ENCODE assay signal across 21 cellular contexts in genomic region chr4:93670434-93670833, GRCh38.
A peak's percentile ranks its signal among the peaks of the same experiment; 100 is the strongest.
DNase-seq lines count a peak whose midpoint lies in the region; ATAC-seq and TF ChIP-seq lines count a peak whose summit lies in the region.
"Had no signal": no experiment of that assay in that cellular context is flagged by ENCODE, and none has a peak within 500 bp of the region (broad histone marks: within the 10 kb centered on the region; RNA-seq: fewer than 3 reads in every experiment).

No MANE protein-coding gene starts in this region.

- no peaks in the 10 kb centered on the region for H4K20me1 ChIP-seq in HCT116 (ENCODE audit: insufficient read depth)
- H4K20me1 ChIP-seq: BLaER1 treated with 17β-estradiol and CSF1 and Interleukin-3, amounts not matched to agents 10 nM and 100 nM had no signal

- ATAC-seq in HCT116 (no peak), T-cell (replicated peaks in 1 of 4) (no peak)

- H3K4me3 Mint-ChIP-seq in activated CD4-positive, alpha-beta T cell treated with anti-CD3 and anti-CD28 coated beads, Interleukin-2, amount 10 ng/mL, durations not matched to agents 7 days and 5 days = no peak overlapping the region
- H3K4me3 Mint-ChIP-seq in endodermal cell (no peak overlapping the region), T-cell (no peak overlapping the region)
- H3K4me3 Mint-ChIP-seq in activated T-helper 1 cell treated with anti-CD3 and anti-CD28 coated beads, Interleukin-12 subunit alpha, Interleukin-12 subunit beta, Interleukin-2, Interleukin-4 antibody, amounts not matched to agents 30 ng/mL and 10 ng/mL and 1 ng/mL, durations not matched to agents 14 hours and 24 hours and 36 hours = no peak overlapping the region
- H3K4me3 Mint-ChIP-seq: B cell; CD14-positive monocyte; CD4-positive, alpha-beta T cell; CD8-positive, alpha-beta memory T cell; HFFc6 had no signal

- no peak overlapping the region for H3K4me2 ChIP-seq in HCT116 (ENCODE audit: low read length)
- H3K4me2 ChIP-seq: BLaER1 treated with 17β-estradiol and CSF1 and Interleukin-3, amounts not matched to agents 10 nM and 100 nM had no signal

- H3K27me3 ChIP-seq in HCT116 (ENCODE audit: insufficient read depth, low read length) (no peaks in the 10 kb centered on the region), endodermal cell (ENCODE audit: control insufficient read depth, insufficient read depth, low read length, poor library complexity, severe bottlenecking) (no peaks in the 10 kb centered on the region), prostate gland (replicated peaks; ENCODE audit: insufficient read depth) (no peaks in the 10 kb centered on the region)
- H3K27me3 ChIP-seq: BLaER1 treated with 17β-estradiol and CSF1 and Interleukin-3, amounts not matched to agents 10 nM and 100 nM had no signal

- no peak overlapping the region for H3K9ac ChIP-seq in HCT116 (ENCODE audit: low read length)
- no peak overlapping the region for H3K9ac ChIP-seq in endodermal cell (ENCODE audit: extremely low read depth, low read length, poor library complexity, severe bottlenecking)
- H3K9ac ChIP-seq: BLaER1 treated with 17β-estradiol and CSF1 and Interleukin-3, amounts not matched to agents 10 nM and 100 nM; GM23248 had no signal

- H3K27ac Mint-ChIP-seq in activated CD4-positive, alpha-beta T cell treated with anti-CD3 and anti-CD28 coated beads, Interleukin-2, amount 10 ng/mL, durations not matched to agents 7 days and 5 days = peak overlapping the region; percentile 36
- H3K27ac Mint-ChIP-seq in endodermal cell (no peak overlapping the region), T-cell (no peak overlapping the region)
- no peak overlapping the region for H3K27ac Mint-ChIP-seq in activated T-helper 1 cell treated with anti-CD3 and anti-CD28 coated beads, Interleukin-12 subunit alpha, Interleukin-12 subunit beta, Interleukin-2, Interleukin-4 antibody, amounts not matched to agents 30 ng/mL and 10 ng/mL and 1 ng/mL, durations not matched to agents 14 hours and 24 hours and 36 hours
- H3K27ac Mint-ChIP-seq: B cell; CD14-positive monocyte; CD4-positive, alpha-beta T cell; CD8-positive, alpha-beta memory T cell; HFFc6 had no signal

- H3K9me3 Mint-ChIP-seq in activated CD4-positive, alpha-beta T cell treated with anti-CD3 and anti-CD28 coated beads, Interleukin-2, amount 10 ng/mL, durations not matched to agents 7 days and 5 days = no peaks in the 10 kb centered on the region
- H3K9me3 Mint-ChIP-seq in endodermal cell (no peaks in the 10 kb centered on the region), T-cell (no peaks in the 10 kb centered on the region)
- H3K9me3 Mint-ChIP-seq in activated T-helper 1 cell treated with anti-CD3 and anti-CD28 coated beads, Interleukin-12 subunit alpha, Interleukin-12 subunit beta, Interleukin-2, Interleukin-4 antibody, amounts not matched to agents 30 ng/mL and 10 ng/mL and 1 ng/mL, durations not matched to agents 14 hours and 24 hours and 36 hours = no peaks in the 10 kb centered on the region
- H3K9me3 Mint-ChIP-seq: HFFc6 had no signal

- intact Hi-C loops in HCT116 (cut with micrococcal nuclease) = no loop called here
- intact Hi-C loops in prostate gland (cut with DNase I) = no loop called here
- intact Hi-C loops in activated T-helper 1 cell treated with anti-CD3 and anti-CD28 coated beads, Interleukin-12 subunit alpha, Interleukin-12 subunit beta, Interleukin-2, Interleukin-4 antibody, amounts not matched to agents 30 ng/mL and 10 ng/mL and 1 ng/mL, durations not matched to agents 14 hours and 24 hours and 36 hours (cut with micrococcal nuclease) = no loop called here

- no peaks in the 10 kb centered on the region for H3K27me3 Mint-ChIP-seq in activated CD4-positive, alpha-beta T cell treated with anti-CD3 and anti-CD28 coated beads, Interleukin-2, amount 10 ng/mL, durations not matched to agents 7 days and 5 days
- no peaks in the 10 kb centered on the region for H3K27me3 Mint-ChIP-seq in endodermal cell (ENCODE audit: insufficient read depth)
- H3K27me3 Mint-ChIP-seq in T-cell = no peaks in the 10 kb centered on the region
- no peaks in the 10 kb centered on the region for H3K27me3 Mint-ChIP-seq in activated T-helper 1 cell treated with anti-CD3 and anti-CD28 coated beads, Interleukin-12 subunit alpha, Interleukin-12 subunit beta, Interleukin-2, Interleukin-4 antibody, amounts not matched to agents 30 ng/mL and 10 ng/mL and 1 ng/mL, durations not matched to agents 14 hours and 24 hours and 36 hours (ENCODE audit: insufficient read depth)
- H3K27me3 Mint-ChIP-seq: B cell; CD4-positive, alpha-beta T cell; CD8-positive, alpha-beta memory T cell had no signal

- TF ChIP-seq RAD21 in HCT116 (IDR thresholded peaks at IDR 0.05; ENCODE audit: low read depth) = no peak

- H3K79me2 ChIP-seq in HCT116 (ENCODE audit: insufficient read depth, low read length) = no peaks in the 10 kb centered on the region

- 88 to 100% methylated on average over 2 of the region's 2 CpGs for WGBS in endodermal cell (ENCODE audit: insufficient coverage in 1 of 2, insufficient read length in 1 of 2), 2 experiments
- 83% methylated on average over 2 of the region's 2 CpGs for WGBS in prostate gland

- H3K36me3 ChIP-seq in HCT116 (ENCODE audit: control insufficient read depth in 1 of 2, insufficient read depth in 2 of 2, low read length in 2 of 2) = no peaks in the 10 kb centered on the region
- H3K36me3 ChIP-seq in endodermal cell (ENCODE audit: control insufficient read depth, insufficient read depth, low read length) = no peaks in the 10 kb centered on the region
- H3K36me3 ChIP-seq in prostate gland = no peaks in the 10 kb centered on the region
- H3K36me3 ChIP-seq: BLaER1 treated with 17β-estradiol and CSF1 and Interleukin-3, amounts not matched to agents 10 nM and 100 nM had no signal

- no peaks in the 10 kb centered on the region for H3K4me1 ChIP-seq in HCT116 (ENCODE audit: control insufficient read depth in 1 of 2, insufficient read depth in 2 of 2, low read length in 2 of 2)
- no peaks in the 10 kb centered on the region for H3K4me1 ChIP-seq in endodermal cell (ENCODE audit: control insufficient read depth, insufficient read depth, low read length)
- no peaks in the 10 kb centered on the region for H3K4me1 ChIP-seq in prostate gland (replicated peaks)
- H3K4me1 ChIP-seq: BLaER1 treated with 17β-estradiol and CSF1 and Interleukin-3, amounts not matched to agents 10 nM and 100 nM had no signal

- TF ChIP-seq POLR2A in HCT116 (IDR thresholded peaks at IDR 0.05; ENCODE audit: borderline replicate concordance, extremely low read depth, insufficient read depth, insufficient read length) = no peak
- TF ChIP-seq POLR2A in prostate gland (IDR thresholded peaks at IDR 0.05) = no peak

- no peak overlapping the region for H2AFZ ChIP-seq in HCT116 (ENCODE audit: low read depth, low read length, poor library complexity, severe bottlenecking)
- H2AFZ ChIP-seq: GM23248 had no signal

- H3K27ac ChIP-seq in HCT116 (ENCODE audit: low read depth, low read length) = no peak overlapping the region
- no peak overlapping the region for H3K27ac ChIP-seq in endodermal cell (ENCODE audit: low read depth, low read length)
- H3K27ac ChIP-seq in prostate gland = no peak overlapping the region
- H3K27ac ChIP-seq: 22Rv1; BLaER1 treated with 17β-estradiol and CSF1 and Interleukin-3, amounts not matched to agents 10 nM and 100 nM; GM23248 had no signal

- no peaks in the 10 kb centered on the region for H3K36me3 Mint-ChIP-seq in activated CD4-positive, alpha-beta T cell treated with anti-CD3 and anti-CD28 coated beads, Interleukin-2, amount 10 ng/mL, durations not matched to agents 7 days and 5 days (ENCODE audit: low read depth)
- no peaks in the 10 kb centered on the region for H3K36me3 Mint-ChIP-seq in endodermal cell (ENCODE audit: low read depth)
- no peaks in the 10 kb centered on the region for H3K36me3 Mint-ChIP-seq in T-cell
- no peaks in the 10 kb centered on the region for H3K36me3 Mint-ChIP-seq in activated T-helper 1 cell treated with anti-CD3 and anti-CD28 coated beads, Interleukin-12 subunit alpha, Interleukin-12 subunit beta, Interleukin-2, Interleukin-4 antibody, amounts not matched to agents 30 ng/mL and 10 ng/mL and 1 ng/mL, durations not matched to agents 14 hours and 24 hours and 36 hours (ENCODE audit: low read depth)
- H3K36me3 Mint-ChIP-seq: CD14-positive monocyte; CD8-positive, alpha-beta memory T cell had no signal

- no peaks in the 10 kb centered on the region for H3K4me1 Mint-ChIP-seq in activated CD4-positive, alpha-beta T cell treated with anti-CD3 and anti-CD28 coated beads, Interleukin-2, amount 10 ng/mL, durations not matched to agents 7 days and 5 days
- H3K4me1 Mint-ChIP-seq in endodermal cell = no peaks in the 10 kb centered on the region
- no peaks in the 10 kb centered on the region for H3K4me1 Mint-ChIP-seq in T-cell
- H3K4me1 Mint-ChIP-seq in activated T-helper 1 cell treated with anti-CD3 and anti-CD28 coated beads, Interleukin-12 subunit alpha, Interleukin-12 subunit beta, Interleukin-2, Interleukin-4 antibody, amounts not matched to agents 30 ng/mL and 10 ng/mL and 1 ng/mL, durations not matched to agents 14 hours and 24 hours and 36 hours (ENCODE audit: low read depth) = no peaks in the 10 kb centered on the region
- H3K4me1 Mint-ChIP-seq: B cell; CD14-positive monocyte; CD8-positive, alpha-beta memory T cell had no signal

- POLR2A ChIA-PET in activated CD4-positive, alpha-beta T cell treated with anti-CD3 and anti-CD28 coated beads, Interleukin-2, amount 10 ng/mL, durations not matched to agents 7 days and 5 days (lab: Charles Lee) = no interaction called here
- POLR2A ChIA-PET in HCT116 (lab: Charles Lee) = no interaction called here
- POLR2A ChIA-PET in T-cell (lab: Charles Lee) = no interaction called here

- TF ChIP-seq CTCF in HCT116 (IDR thresholded peaks at IDR 0.05 in 2 of 3, conservative IDR thresholded peaks at IDR 0.05 in 1 of 3; ENCODE audit: borderline replicate concordance in 1 of 3, insufficient read depth in 1 of 3, low read depth in 2 of 3, low read length in 2 of 3) (0 out of 6 replicates have a peak, but pooled peaks of 2 of the 3 experiments have one; percentile 2 to 23), endodermal cell (conservative IDR thresholded peaks at IDR 0.05) (peak; percentile 66), prostate gland (IDR thresholded peaks at IDR 0.05) (no peak)

- no peaks in the 10 kb centered on the region for H3K9me2 ChIP-seq in HCT116 (ENCODE audit: insufficient read depth)

- no peaks in the 10 kb centered on the region for H3K9me3 ChIP-seq in HCT116 (ENCODE audit: control insufficient read depth in 1 of 2, insufficient read depth in 1 of 2, low read depth in 1 of 2, low read length in 2 of 2)
- H3K9me3 ChIP-seq in endodermal cell (ENCODE audit: control insufficient read depth, low read length) = no peaks in the 10 kb centered on the region
- H3K9me3 ChIP-seq in prostate gland = no peaks in the 10 kb centered on the region
- H3K9me3 ChIP-seq: BLaER1 treated with 17β-estradiol and CSF1 and Interleukin-3, amounts not matched to agents 10 nM and 100 nM had no signal

- BruUV-seq in HCT116 (replicated peaks; lab: Mats Ljungman, UMichigan) = no TSS peak

- CTCF ChIA-PET in activated CD4-positive, alpha-beta T cell treated with anti-CD3 and anti-CD28 coated beads, Interleukin-2, amount 10 ng/mL, durations not matched to agents 7 days and 5 days (lab: Charles Lee) = no interaction called here
- CTCF ChIA-PET in HCT116 (lab: Charles Lee) (no interaction called here), T-cell (lab: Charles Lee) (no interaction called here)

- H3K4me3 ChIP-seq in HCT116 (replicated peaks in 1 of 2; ENCODE audit: low read depth in 1 of 2, low read length in 2 of 2) (no peak overlapping the region), endodermal cell (ENCODE audit: low read length) (no peak overlapping the region), prostate gland (no peak overlapping the region)
- H3K4me3 ChIP-seq: BLaER1 treated with 17β-estradiol and CSF1 and Interleukin-3, amounts not matched to agents 10 nM and 100 nM; GM12878; GM23248 had no signal

- RAD21 ChIA-PET in HCT116 (lab: Charles Lee; ENCODE audit: low non-redundant PET in 1 of 2, low total read pairs in 2 of 2, uncharacterized antibody in 2 of 2, unreplicated experiment in 2 of 2) = no interaction called here

- DNase-seq in activated CD4-positive, alpha-beta T cell treated with anti-CD3 and anti-CD28 coated beads, Interleukin-2, amount 10 ng/mL, durations not matched to agents 7 days and 5 days = no peak
- no peak for DNase-seq in activated CD4-positive, alpha-beta T cell treated with anti-CD3 and anti-CD28 coated beads, Interleukin-2, amount 50 U/mL, for 48 hours
- DNase-seq in HCT116 (ENCODE audit: low read depth, low spot score) = no peak
- no peak for DNase-seq in endodermal cell
- DNase-seq in NCI-H524 treated with DMSO at 0.1 percent for 48 hours (lab: John Stamatoyannopoulos, UW) = no peak
- DNase-seq in prostate gland (ENCODE audit: low spot score) = no peak
- DNase-seq in T-cell = no peak
- DNase-seq in activated T-helper 1 cell treated with anti-CD3 and anti-CD28 coated beads, Interleukin-12 subunit alpha, Interleukin-12 subunit beta, Interleukin-2, Interleukin-4 antibody, amounts not matched to agents 30 ng/mL and 10 ng/mL and 1 ng/mL, durations not matched to agents 14 hours and 24 hours and 36 hours (ENCODE audit: low spot score) = no peak
- DNase-seq: CD4-positive, alpha-beta T cell; CD8-positive, alpha-beta memory T cell; DMS 273 treated with DMSO at 0.1 percent for 48 hours; DMS79; EL; GDM1; GM23248; HFFc6 had no signal

Comparison
In these comparisons a context has a peak if more than half of its experiments do, and no peak if none do; other contexts are left out.
1. CTCF ChIP-seq: peak in HCT116 (2 of 3) and endodermal cell (single experiment); none in prostate gland (0 of 4).